Comparison of ENCODE assay signal across 1 cellular context in the genomic region with DNA sequence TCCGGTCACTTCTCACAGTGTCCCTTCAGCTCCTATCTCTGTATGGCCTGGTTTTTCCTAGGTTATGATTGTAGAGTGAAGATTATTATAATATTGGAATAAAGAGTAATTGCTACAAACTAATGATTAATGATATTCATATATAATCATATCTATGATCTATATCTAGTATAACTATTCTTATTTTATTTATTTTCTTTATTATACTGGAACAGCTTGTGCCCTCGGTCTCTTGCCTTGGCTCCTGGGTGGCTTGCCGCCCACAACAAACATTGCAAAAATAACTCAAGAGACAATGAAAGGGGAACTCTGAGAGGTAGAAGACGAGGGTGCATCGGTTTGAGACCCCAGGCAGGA.
TF ChIP-seq lines count a peak whose summit lies in the region.

No MANE protein-coding gene starts in this region.

TF ChIP-seq in HepG2, 621 proteins besides CTCF, POLR2A, EP300 and RAD21:
- TF ChIP-seq KLF16 (CRISPR knock-in tag; IDR thresholded peaks at IDR 0.05) (0 out of 4 replicates have a peak, but pooled peaks of 1 of the 2 experiments have one; percentile 9), TBX2 (CRISPR knock-in tag; IDR thresholded peaks at IDR 0.05; ENCODE audit: borderline replicate concordance) (0 out of 2 replicates have a peak, but pooled peaks have one; percentile 1)
